8 cellular contexts compared by ENCODE assay signal in the genomic region with DNA sequence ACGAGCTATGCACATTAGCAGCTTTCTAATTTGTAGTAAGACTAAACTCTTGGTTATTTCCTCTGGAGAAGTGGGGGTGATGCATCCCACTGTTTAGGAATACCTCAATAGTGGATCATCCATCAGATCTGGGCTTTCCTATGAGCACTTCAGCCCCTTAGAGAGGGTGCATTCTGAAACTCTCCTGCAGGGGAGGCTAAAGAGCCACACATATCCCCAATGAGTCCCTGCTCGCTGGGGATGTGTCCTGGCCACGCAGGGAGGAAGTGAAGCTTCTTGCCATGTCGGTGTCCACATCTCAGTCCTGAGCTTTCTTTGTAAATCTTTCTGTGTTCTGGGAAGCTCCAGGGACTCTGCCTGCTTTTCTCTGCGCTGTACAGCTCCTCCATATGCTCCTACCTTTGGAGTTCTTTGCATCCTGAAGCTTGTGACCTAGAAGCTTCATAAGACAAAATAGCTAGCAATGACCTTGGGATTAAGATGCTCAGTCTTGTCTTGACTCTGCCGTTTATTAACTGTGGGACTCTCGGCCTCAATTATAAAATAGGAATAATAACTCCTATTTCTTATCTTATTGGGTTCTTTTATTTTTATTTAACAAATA. TPM values are rescaled to one million over a fixed set of nuclear protein-coding genes. Genes with fewer than 3 reads are reported as not detected.
DNase-seq lines count a peak whose midpoint lies in the region; TF ChIP-seq lines count a peak whose summit lies in the region.

No MANE protein-coding gene starts in this region.

- no peaks in the 10 kb centered on the region for H3K36me3 ChIP-seq in GM23248 (ENCODE audit: low read depth)
- H3K36me3 ChIP-seq in MG63: no peaks in the 10 kb centered on the region

- whole genome bisulfite sequencing in GM23248 (ENCODE audit: low coverage in 1 of 2, low lambda C conversion rate in 2 of 2, missing lambda C conversion rate in 2 of 2), 2 experiments: 36 to 38% methylated on average over 7 of the region's 7 CpGs

- H3K4me3 Mint-ChIP-seq in brain: no peak overlapping the region

- H4K20me1 ChIP-seq in GM23248 (ENCODE audit: insufficient read depth): no peaks in the 10 kb centered on the region

- H3K9me3 ChIP-seq in GM23248 (ENCODE audit: low read depth): no peaks in the 10 kb centered on the region
- H3K9me3 ChIP-seq in MG63: no peaks in the 10 kb centered on the region

- H3K27me3 ChIP-seq in GM23248 (replicated peaks; ENCODE audit: insufficient read depth) (no peaks in the 10 kb centered on the region), MG63 (no peaks in the 10 kb centered on the region)

- H3K79me2 ChIP-seq in GM23248 (ENCODE audit: insufficient read depth): no peaks in the 10 kb centered on the region

- H3K4me1 Mint-ChIP-seq in brain: peaks cover 25% of the 10 kb centered on the region

- peak overlapping the region; percentile 100 for H3K4me2 ChIP-seq in GM23248 (ENCODE audit: unreplicated experiment)

- H3K27ac Mint-ChIP-seq in brain: peak overlapping the region in 1 of 5 experiments; percentile 2

- no peaks in the 10 kb centered on the region for H3K9me2 ChIP-seq in GM23248 (ENCODE audit: insufficient read depth)

- DNase-seq in NCI-H187 (lab: John Stamatoyannopoulos, UW): peak; percentile 43 to 51
- no peak for DNase-seq in NCI-H187 treated with DMSO at 0.1 percent for 48 hours (lab: John Stamatoyannopoulos, UW)
- DNase-seq in GM23248: peak; percentile 83
- peak; percentile 64 for DNase-seq in MG63
- DNase-seq in T-helper 9 cell: peak; percentile 28
- DNase-seq in iPS-NIHi7 (ENCODE audit: extremely low spot score): peak; percentile 86
- DNase-seq in stimulated activated CD4-positive, alpha-beta T cell treated with anti-CD3 and anti-CD28 coated beads, Interleukin-12 subunit alpha, Interleukin-12 subunit beta, amount 100 ng/mL, for 48 hours (ENCODE audit: low read depth in 2 of 3, low spot score in 1 of 3): peak; percentile 42 to 60 (median 50)

- H3K9ac ChIP-seq in GM23248: peak overlapping the region; percentile 68

- peaks cover 8% of the 10 kb centered on the region for H3K27me3 Mint-ChIP-seq in brain

- H3K4me1 ChIP-seq in GM23248 (ENCODE audit: insufficient read depth): peaks cover 13% of the 10 kb centered on the region

- H3F3A ChIP-seq in GM23248 (ENCODE audit: insufficient read depth): peaks cover 7% of the 10 kb centered on the region; the same call in 1 of the 2 replicates

- no peaks in the 10 kb centered on the region for H3K9me3 Mint-ChIP-seq in brain

- H3K27ac ChIP-seq in GM23248: peak overlapping the region; percentile 51

- peak overlapping the region; percentile 84 for H2AFZ ChIP-seq in GM23248

- peak; percentile 78 to 83 for TF ChIP-seq CTCF in brain (conservative IDR thresholded peaks at IDR 0.05)

- no peaks in the 10 kb centered on the region for H3K36me3 Mint-ChIP-seq in brain

- H3K4me3 ChIP-seq in GM23248: peak overlapping the region; percentile 73
- H3K4me3 ChIP-seq in MG63: no peak overlapping the region

- in situ Hi-C loops in GM23248 (cut with MboI): loop anchor here (5.0 to 25.0 kb wide), 3 partner anchors 95 to 482 kb away; partner anchors contain the start of gene ADIPOQ

RNA-seq across cellular contexts. Expression of gene MASP1, which starts 28.3 kb away (rescaled TPM):
- total RNA-seq in GM23248 (2014; rRNA removed; shearing (Covaris generic)): 32.1 and 52.3 TPM in 2 replicates
- polyA plus RNA-seq in GM23248 (2016; fragmentation: Nextera tagmentation; extraction: Ambion mirVana) (32.8 and 37.3 TPM in 2 replicates), brain (ENCODE audit: insufficient read depth, low read depth, low replicate concordance) (4.0 TPM)
- 96.8 and 119 TPM in 2 replicates for total RNA-seq in MG63 (2014; rRNA removed; shearing (Covaris generic); ENCODE audit: low replicate concordance)

RNA-seq across cellular contexts. Expression of gene RTP4, which starts 48.4 kb away (rescaled TPM):
- total RNA-seq in GM23248 (2014; rRNA removed; shearing (Covaris generic)): 1.4 and 1.9 TPM in 2 replicates
- polyA plus RNA-seq in GM23248 (2016; fragmentation: Nextera tagmentation; extraction: Ambion mirVana) (0.19 and 0.48 TPM in 2 replicates), brain (ENCODE audit: insufficient read depth, low read depth, low replicate concordance) (2.0 TPM)
- 0.22 and 1.6 TPM in 2 replicates for total RNA-seq in MG63 (2014; rRNA removed; shearing (Covaris generic); ENCODE audit: low replicate concordance)
